In genomic region chr2:130336150-130336876, GRCh38 we compare ENCODE assay signal across 1 cellular context.
TF ChIP-seq lines count a peak whose summit lies in the region.

No MANE protein-coding gene starts in this region.

TF ChIP-seq in HepG2, 621 proteins besides CTCF, POLR2A, EP300 and RAD21 (continues in another document):
- peak; percentile 23; the same call in 1 of the 2 replicates for TF ChIP-seq AHR (CRISPR knock-in tag; IDR thresholded peaks at IDR 0.05)
- no peak for TF ChIP-seq ARNT (IDR thresholded peaks at IDR 0.05)
- TF ChIP-seq ZNF160 (CRISPR knock-in tag; IDR thresholded peaks at IDR 0.05), result peak; percentile 7; the same call in 1 of the 2 replicates
- TF ChIP-seq ZBTB25 (CRISPR knock-in tag; IDR thresholded peaks at IDR 0.05), result no peak
- no peak for TF ChIP-seq IRF1 (CRISPR knock-in tag; IDR thresholded peaks at IDR 0.05; ENCODE audit: low read depth)
- TF ChIP-seq ZNF18 (CRISPR knock-in tag; IDR thresholded peaks at IDR 0.05; ENCODE audit: insufficient replicate concordance), result no peak
- TF ChIP-seq ZNF784 (CRISPR knock-in tag; IDR thresholded peaks at IDR 0.05; ENCODE audit: borderline replicate concordance), result 0 out of 2 replicates have a peak, but pooled peaks have one; percentile 42
- TF ChIP-seq RBM22 (optimal IDR thresholded peaks at IDR 0.05; ENCODE audit: low read length), result no peak
- TF ChIP-seq ZNF570 (CRISPR knock-in tag; IDR thresholded peaks at IDR 0.05; ENCODE audit: borderline replicate concordance), result no peak
- TF ChIP-seq RNF219 (CRISPR knock-in tag; IDR thresholded peaks at IDR 0.05), result no peak
- 0 out of 2 replicates have a peak, but pooled peaks have one; percentile 8 for TF ChIP-seq STAT6 (CRISPR knock-in tag; IDR thresholded peaks at IDR 0.05; ENCODE audit: borderline replicate concordance)
- TF ChIP-seq KDM5B (CRISPR knock-in tag; IDR thresholded peaks at IDR 0.05; ENCODE audit: borderline replicate concordance), result no peak; the same call in 1 of the 2 replicates
- no peak for TF ChIP-seq ZNF512 (CRISPR knock-in tag; IDR thresholded peaks at IDR 0.05)
- no peak for TF ChIP-seq ZNF577 (CRISPR knock-in tag; IDR thresholded peaks at IDR 0.05; ENCODE audit: borderline replicate concordance, low read depth)
- TF ChIP-seq NCOR1 (IDR thresholded peaks at IDR 0.05; ENCODE audit: borderline replicate concordance, low read length), result no peak; the same call in 1 of the 2 replicates
- TF ChIP-seq ZNF761 (CRISPR knock-in tag; conservative IDR thresholded peaks at IDR 0.05), result peak; percentile 61; the same call in 1 of the 2 replicates
- no peak for TF ChIP-seq ZNF17 (CRISPR knock-in tag; IDR thresholded peaks at IDR 0.05)
- TF ChIP-seq ZNF747 (CRISPR knock-in tag; IDR thresholded peaks at IDR 0.05; ENCODE audit: borderline replicate concordance), result no peak
- 0 out of 2 replicates have a peak, but pooled peaks have one; percentile 31 for TF ChIP-seq ZNF367 (CRISPR knock-in tag; IDR thresholded peaks at IDR 0.05; ENCODE audit: borderline replicate concordance)
- TF ChIP-seq ATF6 (CRISPR knock-in tag; conservative IDR thresholded peaks at IDR 0.05), result no peak; the same call in 1 of the 2 replicates
- TF ChIP-seq ZNF589 (CRISPR knock-in tag; conservative IDR thresholded peaks at IDR 0.05), result no peak
- no peak for TF ChIP-seq TCF7 (IDR thresholded peaks at IDR 0.05; ENCODE audit: low read depth)
- peak; percentile 12 for TF ChIP-seq JARID2 (CRISPR knock-in tag; IDR thresholded peaks at IDR 0.05; ENCODE audit: insufficient replicate concordance)
- no peak for TF ChIP-seq SAFB2 (CRISPR knock-in tag; IDR thresholded peaks at IDR 0.05; ENCODE audit: borderline replicate concordance, low read depth)
- TF ChIP-seq ZNF557 (CRISPR knock-in tag; IDR thresholded peaks at IDR 0.05), result no peak
- no peak; the same call in none of the 2 replicates for TF ChIP-seq ZFX (CRISPR knock-in tag; IDR thresholded peaks at IDR 0.05; ENCODE audit: low read depth)
- no peak for TF ChIP-seq RFXANK (CRISPR knock-in tag; IDR thresholded peaks at IDR 0.05)
- TF ChIP-seq ZNF704 (CRISPR knock-in tag; IDR thresholded peaks at IDR 0.05; ENCODE audit: borderline replicate concordance), result no peak
- no peak for TF ChIP-seq ZNF567 (CRISPR knock-in tag; IDR thresholded peaks at IDR 0.05; ENCODE audit: borderline replicate concordance)
- 0 out of 2 replicates have a peak, but pooled peaks have one; percentile 72 for TF ChIP-seq CSRNP1 (CRISPR knock-in tag; IDR thresholded peaks at IDR 0.05)
- TF ChIP-seq ZMYM2 (CRISPR knock-in tag; IDR thresholded peaks at IDR 0.05), result peak; percentile 38; the same call in 1 of the 2 replicates
- TF ChIP-seq ZFP36 (IDR thresholded peaks at IDR 0.05; ENCODE audit: borderline replicate concordance, low read depth, low read length, partially characterized antibody), result no peak
- TF ChIP-seq TEAD3 (CRISPR knock-in tag; optimal IDR thresholded peaks at IDR 0.05; ENCODE audit: borderline replicate concordance), result peak; percentile 9
- no peak for TF ChIP-seq KAT7 (CRISPR knock-in tag; IDR thresholded peaks at IDR 0.05; ENCODE audit: borderline replicate concordance)
- TF ChIP-seq MTA1 (CRISPR knock-in tag; IDR thresholded peaks at IDR 0.05; ENCODE audit: borderline replicate concordance), result no peak
- TF ChIP-seq ZNF556 (CRISPR knock-in tag; IDR thresholded peaks at IDR 0.05; ENCODE audit: borderline replicate concordance), result no peak
- TF ChIP-seq DMAP1 (CRISPR knock-in tag; IDR thresholded peaks at IDR 0.05), result no peak; the same call in 1 of the 2 replicates
- TF ChIP-seq SRY (CRISPR knock-in tag; IDR thresholded peaks at IDR 0.05), result no peak
- no peak for TF ChIP-seq ZNF232 (CRISPR knock-in tag; IDR thresholded peaks at IDR 0.05; ENCODE audit: borderline replicate concordance)
- no peak for TF ChIP-seq ZNF414 (CRISPR knock-in tag; IDR thresholded peaks at IDR 0.05)
- no peak for TF ChIP-seq ELK4 (CRISPR knock-in tag; IDR thresholded peaks at IDR 0.05; ENCODE audit: borderline replicate concordance)
- TF ChIP-seq GATAD1 (CRISPR knock-in tag; IDR thresholded peaks at IDR 0.05), result no peak
- TF ChIP-seq MAZ (IDR thresholded peaks at IDR 0.05; ENCODE audit: borderline replicate concordance, low read depth, low read length), result no peak
- TF ChIP-seq MAZ (CRISPR knock-in tag; IDR thresholded peaks at IDR 0.05; ENCODE audit: low read depth), result no peak
